1 cellular context compared by ENCODE assay signal in the genomic region with DNA sequence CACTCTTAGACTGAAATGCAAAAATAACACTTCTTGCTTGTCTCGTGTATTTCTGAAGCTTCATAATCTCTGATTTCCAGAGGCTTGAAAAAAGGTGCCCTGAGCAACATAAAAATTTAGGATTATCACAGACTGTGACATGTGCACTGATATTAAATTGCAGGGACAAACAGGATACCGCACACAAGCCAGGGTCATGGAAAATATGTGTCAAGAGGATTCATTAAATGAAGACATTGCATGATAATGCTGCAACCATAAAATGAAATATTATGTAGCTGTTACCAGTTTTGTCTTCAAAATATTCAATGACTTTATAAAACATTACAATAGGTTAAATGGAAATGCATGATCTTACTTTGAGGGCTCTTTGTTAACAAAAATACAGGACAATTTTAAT.
TF ChIP-seq lines count a peak whose summit lies in the region.

No MANE protein-coding gene starts in this region.

TF ChIP-seq in endothelial cell of umbilical vein, 7 proteins besides CTCF, POLR2A, EP300 and RAD21:
- TF ChIP-seq GATA2 (IDR thresholded peaks at IDR 0.05; ENCODE audit: insufficient read depth, insufficient read length, low read depth, low read length), result no peak
- TF ChIP-seq FOS (IDR thresholded peaks at IDR 0.05; ENCODE audit: borderline replicate concordance, insufficient read depth, low read length), result no peak
- TF ChIP-seq MYC (IDR thresholded peaks at IDR 0.05; ENCODE audit: low read depth, low read length), result no peak
- no peak for TF ChIP-seq EZH2 (IDR thresholded peaks at IDR 0.05; ENCODE audit: borderline replicate concordance, low read depth, low read length, severe bottlenecking)
- TF ChIP-seq JUN (IDR thresholded peaks at IDR 0.05; ENCODE audit: borderline replicate concordance, insufficient read depth, insufficient read length, low read depth), result no peak
